ENCODE assay signal across 11 cellular contexts in genomic region chr13:71051573-71051972, GRCh38.
"Had no signal": no experiment of that assay in that cellular context is flagged by ENCODE, and none has a peak within 500 bp of the region (broad histone marks: within the 10 kb centered on the region; RNA-seq: fewer than 3 reads in every experiment).

No MANE protein-coding gene starts in this region.

- H3K9ac ChIP-seq: GM23248 had no signal

- H2AFZ ChIP-seq: GM23248, GM23338 had no signal

- ATAC-seq: GM23338, HCT116 had no signal

- H3K4me1 ChIP-seq: HAP-1 had no signal

- FAIRE-seq: H1, H54 had no signal

- H3K27ac ChIP-seq: GM23248 had no signal

- H3K27ac Mint-ChIP-seq: GM23338, H9, HFFc6 had no signal

- H3K4me3 Mint-ChIP-seq: GM23338, H9, HFFc6 had no signal

- H3K4me3 ChIP-seq: GM23248, GM23338, HAP-1 had no signal

- DNase-seq: GM23248, GOT3, H7, H9, HCEC 1CT, HFFc6 had no signal

- H3K36me3 ChIP-seq: HAP-1 had no signal

- H3K9me3 ChIP-seq: HAP-1 had no signal

- H3K4me2 ChIP-seq: GM23338 had no signal
